1 cellular context compared by ENCODE assay signal in genomic region chr19:18895038-18895827, GRCh38.
A peak's percentile ranks its signal among the peaks of the same experiment; 100 is the strongest.
TF ChIP-seq lines count a peak whose summit lies in the region.

No MANE protein-coding gene starts in this region.

TF ChIP-seq in K562, 482 proteins besides CTCF, POLR2A, EP300 and RAD21:
- TF ChIP-seq ZNF263 (CRISPR knock-in tag; IDR thresholded peaks at IDR 0.05; ENCODE audit: borderline replicate concordance) (peak; percentile 32; the same call in 1 of the 2 replicates), TFAP4 (CRISPR knock-in tag; IDR thresholded peaks at IDR 0.05; ENCODE audit: borderline replicate concordance) (peak; percentile 41; the same call in 1 of the 2 replicates), ZNF316 (IDR thresholded peaks at IDR 0.05) (no peak), RCOR1 (IDR thresholded peaks at IDR 0.05; ENCODE audit: borderline replicate concordance in 1 of 2, low read depth in 2 of 2, low read length in 2 of 2) (peak in 1 of 2 experiments; percentile 39; a peak in 1 of 4 replicates), ZNF75A (CRISPR knock-in tag; IDR thresholded peaks at IDR 0.05) (no peak), KAT7 (CRISPR knock-in tag; IDR thresholded peaks at IDR 0.05; ENCODE audit: borderline replicate concordance) (peak; percentile 83; the same call in 1 of the 2 replicates), GABPB1 (CRISPR knock-in tag; IDR thresholded peaks at IDR 0.05) (peak; percentile 56; the same call in 1 of the 2 replicates), KDM2B (CRISPR knock-in tag; IDR thresholded peaks at IDR 0.05) (peak; percentile 60; the same call in 1 of the 2 replicates), CREB1 (IDR thresholded peaks at IDR 0.05) (no peak), CREB1 (CRISPR knock-in tag; IDR thresholded peaks at IDR 0.05) (peak; percentile 46; the same call in 1 of the 2 replicates), SRF (CRISPR knock-in tag; IDR thresholded peaks at IDR 0.05) (no peak), CREM (IDR thresholded peaks at IDR 0.05; ENCODE audit: low read depth) (peak; percentile 28; the same call in 1 of the 2 replicates), L3MBTL2 (IDR thresholded peaks at IDR 0.05) (0 out of 2 replicates have a peak, but pooled peaks have one; percentile 60), PHF8 (IDR thresholded peaks at IDR 0.05; ENCODE audit: borderline replicate concordance, low read length) (peak; percentile 8; the same call in 1 of the 2 replicates), E2F6 (IDR thresholded peaks at IDR 0.05; ENCODE audit: borderline replicate concordance in 1 of 2, extremely low read depth in 1 of 2, insufficient read depth in 1 of 2, insufficient read length in 1 of 2, low read depth in 1 of 2, low read length in 1 of 2, poor library complexity in 1 of 2, severe bottlenecking in 1 of 2) (peak in 1 of 2 experiments; percentile 71), ZBTB2 (IDR thresholded peaks at IDR 0.05) (0 out of 2 replicates have a peak, but pooled peaks have one; percentile 25), UBTF (IDR thresholded peaks at IDR 0.05; ENCODE audit: borderline replicate concordance in 1 of 2, low read depth in 2 of 2, low read length in 2 of 2) (0 out of 4 replicates have a peak, but pooled peaks of 1 of the 2 experiments have one; percentile 30), SMC3 (conservative IDR thresholded peaks at IDR 0.05; ENCODE audit: insufficient read depth, low read depth, low read length) (0 out of 2 replicates have a peak, but pooled peaks have one; percentile 31), HINFP (tag; conservative IDR thresholded peaks at IDR 0.05; ENCODE audit: low read depth) (0 out of 2 replicates have a peak, but pooled peaks have one; percentile 15), MAX (CRISPR knock-in tag; IDR thresholded peaks at IDR 0.05) (peak; percentile 34; the same call in 1 of the 2 replicates), ELF1 (tag; IDR thresholded peaks at IDR 0.05) (no peak), NELFE (IDR thresholded peaks at IDR 0.05; ENCODE audit: insufficient read depth, insufficient read length) (no peak), YY1 (IDR thresholded peaks at IDR 0.05; ENCODE audit: borderline replicate concordance in 1 of 3, control insufficient read depth in 1 of 3, extremely low read depth in 1 of 3, insufficient read depth in 3 of 3, insufficient read length in 1 of 3, insufficient replicate concordance in 2 of 3, low read depth in 1 of 3, low read length in 2 of 3) (peak in 1 of 3 experiments; percentile 18), MNT (conservative IDR thresholded peaks at IDR 0.05) (peak in 1 of 2 experiments; percentile 59; a peak in 1 of 4 replicates), TBP (optimal IDR thresholded peaks at IDR 0.05; ENCODE audit: low read depth, low read length) (peak; percentile 15), ZNF511 (CRISPR knock-in tag; IDR thresholded peaks at IDR 0.05) (0 out of 2 replicates have a peak, but pooled peaks have one; percentile 46), ATF1 (CRISPR knock-in tag; IDR thresholded peaks at IDR 0.05) (no peak), ATF1 (tag; IDR thresholded peaks at IDR 0.05) (no peak), MYC (IDR thresholded peaks at IDR 0.05; ENCODE audit: low read depth, low read length) (0 out of 2 replicates have a peak, but pooled peaks have one; percentile 24), MYC (CRISPR knock-in tag; IDR thresholded peaks at IDR 0.05; ENCODE audit: borderline replicate concordance, low read depth) (no peak), NRF1 (conservative IDR thresholded peaks at IDR 0.05 in 1 of 2, IDR thresholded peaks at IDR 0.05 in 1 of 2) (peak; percentile 36 to 37; a peak in 2 of 4 replicates), ZFP91 (CRISPR knock-in tag; IDR thresholded peaks at IDR 0.05) (no peak), RBFOX2 (IDR thresholded peaks at IDR 0.05; ENCODE audit: low read depth, low read length) (peak; percentile 48; the same call in 1 of the 2 replicates), ZBTB7A (IDR thresholded peaks at IDR 0.05; ENCODE audit: borderline replicate concordance, control insufficient read depth, low read depth, low read length) (peak; percentile 57; the same call in 1 of the 2 replicates), POLR2G (IDR thresholded peaks at IDR 0.05; ENCODE audit: low read depth, low read length) (no peak), PML (IDR thresholded peaks at IDR 0.05; ENCODE audit: low read length) (no peak), HDAC1 (IDR thresholded peaks at IDR 0.05) (peak in 1 of 2 experiments; percentile 24; a peak in 1 of 4 replicates), ZFP36 (IDR thresholded peaks at IDR 0.05; ENCODE audit: low read depth, low read length, partially characterized antibody) (no peak), PURB (CRISPR knock-in tag; IDR thresholded peaks at IDR 0.05; ENCODE audit: low read depth) (no peak), EGR1 (conservative IDR thresholded peaks at IDR 0.05) (peak; percentile 45; the same call in 1 of the 2 replicates), ZFX (CRISPR knock-in tag; IDR thresholded peaks at IDR 0.05) (peak; percentile 61), HMGN3 (IDR thresholded peaks at IDR 0.05; ENCODE audit: borderline replicate concordance, extremely low read depth, insufficient read length, low read depth, low read length) (peak; percentile 37), LCOR (CRISPR knock-in tag; IDR thresholded peaks at IDR 0.05) (0 out of 2 replicates have a peak, but pooled peaks have one; percentile 49), RB1 (IDR thresholded peaks at IDR 0.05; ENCODE audit: low read depth) (peak; percentile 49), ZBTB11 (CRISPR knock-in tag; IDR thresholded peaks at IDR 0.05) (no peak), ZBTB1 (CRISPR knock-in tag; IDR thresholded peaks at IDR 0.05; ENCODE audit: borderline replicate concordance, low read depth) (0 out of 2 replicates have a peak, but pooled peaks have one; percentile 33), STAT5B (CRISPR knock-in tag; IDR thresholded peaks at IDR 0.05) (no peak), STAG1 (CRISPR knock-in tag; IDR thresholded peaks at IDR 0.05; ENCODE audit: borderline replicate concordance) (peak; percentile 63; the same call in 1 of the 2 replicates), SAP30 (IDR thresholded peaks at IDR 0.05; ENCODE audit: borderline replicate concordance, insufficient read depth, low read depth, low read length, poor library complexity, severe bottlenecking) (peak; percentile 24), XRCC4 (IDR thresholded peaks at IDR 0.05; ENCODE audit: extremely low read depth, insufficient read depth, insufficient read length) (no peak)
